ENCODE assay signal across 15 cellular contexts in genomic region chr7:123401295-123401694, GRCh38.
"Had no signal": no experiment of that assay in that cellular context is flagged by ENCODE, and none has a peak within 500 bp of the region (broad histone marks: within the 10 kb centered on the region; RNA-seq: fewer than 3 reads in every experiment).

No MANE protein-coding gene starts in this region.

- H3K4me3 ChIP-seq: esophagus squamous epithelium, heart right ventricle, thyroid gland had no signal

- H3K27me3 Mint-ChIP-seq: activated B cell treated with CpG ODN at 0.5 μM for 24 hours; activated CD4-positive, alpha-beta memory T cell treated with anti-CD3 and anti-CD28 coated beads, Interleukin-2, amount 10 ng/mL, durations not matched to agents 7 days and 5 days; activated CD8-positive, alpha-beta memory T cell treated with anti-CD3 and anti-CD28 coated beads, Interleukin-2, amount 10 ng/mL, durations not matched to agents 7 days and 5 days; activated naive CD8-positive, alpha-beta T cell; natural killer cell treated with Interleukin-12 subunit alpha and Interleukin-12 subunit beta and Interleukin-15 and Interleukin-18, amount 100 ng/mL, for 72 hours; stimulated activated naive B cell treated with anti-CD40 and anti-IgM and Interleukin-4, amounts not matched to agents 10 μg/mL and 1 μg/mL and 100 μg/mL, for 72 hours had no signal

- H3K9me3 Mint-ChIP-seq: activated B cell treated with CpG ODN at 0.5 μM for 24 hours; activated CD4-positive, alpha-beta memory T cell treated with anti-CD3 and anti-CD28 coated beads, Interleukin-2, amount 10 ng/mL, durations not matched to agents 7 days and 5 days; T-helper 2 cell treated with Interferon-gamma antibody and Interleukin-4, amounts not matched to agents 5 μg/mL and 100 μg/mL, for 36 hours had no signal

- H3K9me3 ChIP-seq: esophagus squamous epithelium, heart right ventricle, thyroid gland had no signal

- H3K36me3 Mint-ChIP-seq: activated CD8-positive, alpha-beta memory T cell treated with anti-CD3 and anti-CD28 coated beads, Interleukin-2, amount 10 ng/mL, durations not matched to agents 7 days and 5 days; activated naive CD8-positive, alpha-beta T cell; immature natural killer cell; natural killer cell treated with Interleukin-12 subunit alpha and Interleukin-12 subunit beta and Interleukin-15 and Interleukin-18, amount 100 ng/mL, for 72 hours; stimulated activated naive B cell treated with anti-CD40 and anti-IgM and Interleukin-4, amounts not matched to agents 10 μg/mL and 1 μg/mL and 100 μg/mL, for 72 hours had no signal

- H3K4me3 Mint-ChIP-seq: activated B cell treated with CpG ODN at 0.5 μM for 24 hours; activated CD4-positive, alpha-beta memory T cell treated with anti-CD3 and anti-CD28 coated beads, Interleukin-2, amount 10 ng/mL, durations not matched to agents 7 days and 5 days; activated CD8-positive, alpha-beta memory T cell treated with anti-CD3 and anti-CD28 coated beads, Interleukin-2, amount 10 ng/mL, durations not matched to agents 7 days and 5 days; activated naive CD8-positive, alpha-beta T cell; immature natural killer cell; natural killer cell treated with Interleukin-12 subunit alpha and Interleukin-12 subunit beta and Interleukin-15 and Interleukin-18, amount 100 ng/mL, for 72 hours; stimulated activated naive B cell treated with anti-CD40 and anti-IgM and Interleukin-4, amounts not matched to agents 10 μg/mL and 1 μg/mL and 100 μg/mL, for 72 hours; T-helper 2 cell treated with Interferon-gamma antibody and Interleukin-4, amounts not matched to agents 5 μg/mL and 100 μg/mL, for 36 hours had no signal

- H3K4me1 Mint-ChIP-seq: activated B cell treated with CpG ODN at 0.5 μM for 24 hours; activated CD4-positive, alpha-beta memory T cell treated with anti-CD3 and anti-CD28 coated beads, Interleukin-2, amount 10 ng/mL, durations not matched to agents 7 days and 5 days; activated CD8-positive, alpha-beta memory T cell treated with anti-CD3 and anti-CD28 coated beads, Interleukin-2, amount 10 ng/mL, durations not matched to agents 7 days and 5 days; immature natural killer cell; stimulated activated naive B cell treated with anti-CD40 and anti-IgM and Interleukin-4, amounts not matched to agents 10 μg/mL and 1 μg/mL and 100 μg/mL, for 72 hours had no signal

- H3K27ac ChIP-seq: esophagus squamous epithelium, heart right ventricle, thyroid gland had no signal

- H3K36me3 ChIP-seq: esophagus squamous epithelium, heart right ventricle, thyroid gland had no signal

- H3K27me3 ChIP-seq: esophagus squamous epithelium, heart right ventricle, thyroid gland had no signal

- FAIRE-seq: endothelial cell of umbilical vein had no signal

- ATAC-seq: activated CD8-positive, alpha-beta memory T cell treated with anti-CD3 and anti-CD28 coated beads, Interleukin-2, amount 10 ng/mL, durations not matched to agents 7 days and 5 days; heart right ventricle; natural killer cell treated with Interleukin-12 subunit alpha and Interleukin-12 subunit beta and Interleukin-15 and Interleukin-18, amount 100 ng/mL, for 72 hours; stimulated activated naive B cell treated with anti-CD40 and anti-IgM and Interleukin-4, amounts not matched to agents 10 μg/mL and 1 μg/mL and 100 μg/mL, for 72 hours had no signal

- DNase-seq: activated B cell treated with CpG ODN at 0.5 μM for 24 hours; activated CD4-positive, alpha-beta memory T cell treated with anti-CD3 and anti-CD28 coated beads, Interleukin-2, amount 10 ng/mL, durations not matched to agents 7 days and 5 days; activated CD4-positive, alpha-beta T cell treated with anti-CD3 and anti-CD28 coated beads for 48 hours; activated CD8-positive, alpha-beta memory T cell treated with anti-CD3 and anti-CD28 coated beads, Interleukin-2, amount 10 ng/mL, durations not matched to agents 7 days and 5 days; dermis blood vessel endothelial cell; effector memory CD4-positive, alpha-beta T cell; esophagus squamous epithelium; heart right ventricle; immature natural killer cell; stimulated activated naive B cell treated with anti-CD40 and anti-IgM and Interleukin-4, amounts not matched to agents 10 μg/mL and 1 μg/mL and 100 μg/mL, for 72 hours; thyroid gland had no signal

- H3K4me1 ChIP-seq: esophagus squamous epithelium, heart right ventricle had no signal

- H3K27ac Mint-ChIP-seq: activated B cell treated with CpG ODN at 0.5 μM for 24 hours; activated CD4-positive, alpha-beta memory T cell treated with anti-CD3 and anti-CD28 coated beads, Interleukin-2, amount 10 ng/mL, durations not matched to agents 7 days and 5 days; activated CD8-positive, alpha-beta memory T cell treated with anti-CD3 and anti-CD28 coated beads, Interleukin-2, amount 10 ng/mL, durations not matched to agents 7 days and 5 days; activated naive CD8-positive, alpha-beta T cell; immature natural killer cell; natural killer cell treated with Interleukin-12 subunit alpha and Interleukin-12 subunit beta and Interleukin-15 and Interleukin-18, amount 100 ng/mL, for 72 hours; stimulated activated naive B cell treated with anti-CD40 and anti-IgM and Interleukin-4, amounts not matched to agents 10 μg/mL and 1 μg/mL and 100 μg/mL, for 72 hours; T-helper 2 cell treated with Interferon-gamma antibody and Interleukin-4, amounts not matched to agents 5 μg/mL and 100 μg/mL, for 36 hours had no signal
